In genomic region chr5:96896285-96896711, GRCh38 we compare ENCODE assay signal across 9 cellular contexts.
DNase-seq lines count a peak whose midpoint lies in the region; ATAC-seq and TF ChIP-seq lines count a peak whose summit lies in the region.
"Had no signal": no experiment of that assay in that cellular context is flagged by ENCODE, and none has a peak within 500 bp of the region (broad histone marks: within the 10 kb centered on the region; RNA-seq: fewer than 3 reads in every experiment).

No MANE protein-coding gene starts in this region.

- ATAC-seq in GM18498 (IDR thresholded peaks at IDR 0.05; ENCODE audit: unreplicated experiment) (peak; percentile 90), GM21528 (IDR thresholded peaks at IDR 0.05; ENCODE audit: low FRiP score, unreplicated experiment) (peak; percentile 71)

- H3K27ac ChIP-seq in HL-60 (replicated peaks): peak overlapping the region; percentile 58

- H3K4me3 ChIP-seq in HL-60 (replicated peaks; ENCODE audit: insufficient read depth, low read length): no peak overlapping the region

- TF ChIP-seq CTCF in HL-60 (IDR thresholded peaks at IDR 0.05; ENCODE audit: insufficient read depth, low read length): no peak

- H3K27me3 ChIP-seq in HL-60 (ENCODE audit: insufficient read depth, poor library complexity, severe bottlenecking): no peaks in the 10 kb centered on the region

- DNase-seq in HL-60 (ENCODE audit: low read depth in 1 of 2, low spot score in 1 of 2) (no peak), germinal center (ENCODE audit: low spot score) (peak; percentile 48), hypothalamus (lab: John Stamatoyannopoulos, UW) (no peak), C1 segment of cervical spinal cord (lab: John Stamatoyannopoulos, UW) (no peak), SW480 (ENCODE audit: low spot score) (no peak), NCI-H82 treated with DMSO at 0.1 percent for 48 hours (lab: John Stamatoyannopoulos, UW; ENCODE audit: unreplicated experiment) (no peak)
- DNase-seq: foreskin fibroblast had no signal
